In genomic region chr11:16738949-16739262, GRCh38 we compare ENCODE assay signal across 8 cellular contexts. TPM values are rescaled to one million over a fixed set of nuclear protein-coding genes. Genes with fewer than 3 reads are reported as not detected.
A peak's percentile ranks its signal among the peaks of the same experiment; 100 is the strongest.
DNase-seq lines count a peak whose midpoint lies in the region; ATAC-seq, FAIRE-seq and TF ChIP-seq lines count a peak whose summit lies in the region.

No MANE protein-coding gene starts in this region.

- H3K4me1 ChIP-seq in SJSA1 (replicated peaks) (peaks cover 12% of the 10 kb centered on the region), keratinocyte (ENCODE audit: control insufficient read depth, extremely low read depth, insufficient read depth, low read length) (peaks cover 10% of the 10 kb centered on the region), tibial artery (peaks cover 0 to 49% (median 34%) of the 10 kb centered on the region in 4 donors)

- no peak for FAIRE-seq in keratinocyte (lab: Jason Lieb, UNC)

- intact Hi-C loops in tibial artery (cut with DNase I; ENCODE audit: low total_unique reads): no loop called here

- H3K27me3 Mint-ChIP-seq in activated T-cell treated with anti-CD3 and anti-CD28 coated beads, Interleukin-2, amount 50 U/mL, for 4 hours (ENCODE audit: low read depth): no peaks in the 10 kb centered on the region
- no peaks in the 10 kb centered on the region for H3K27me3 Mint-ChIP-seq in activated CD4-positive, alpha-beta memory T cell treated with anti-CD3 and anti-CD28 coated beads, Interleukin-2, amount 10 ng/mL, durations not matched to agents 7 days and 5 days

- H3K36me3 ChIP-seq in SJSA1: peaks cover 45% of the 10 kb centered on the region
- peaks cover 2 to 3% of the 10 kb centered on the region in 2 experiments for H3K36me3 ChIP-seq in keratinocyte (ENCODE audit: control insufficient read depth in 2 of 2, extremely low read depth in 1 of 2, insufficient read depth in 2 of 2, low read length in 2 of 2)
- H3K36me3 ChIP-seq in tibial artery: peaks cover 0 to 10% (median 0%) of the 10 kb centered on the region in 3 donors

- H3K9me3 Mint-ChIP-seq in activated T-cell treated with anti-CD3 and anti-CD28 coated beads, Interleukin-2, amount 50 U/mL, for 4 hours: no peaks in the 10 kb centered on the region
- H3K9me3 Mint-ChIP-seq in activated CD4-positive, alpha-beta memory T cell treated with anti-CD3 and anti-CD28 coated beads, Interleukin-2, amount 10 ng/mL, durations not matched to agents 7 days and 5 days: no peaks in the 10 kb centered on the region

- no peaks in the 10 kb centered on the region for H3K9me1 ChIP-seq in keratinocyte (ENCODE audit: control insufficient read depth, extremely low read depth, insufficient read depth, low read length)

- H3K9ac ChIP-seq in keratinocyte (ENCODE audit: control insufficient read depth, extremely low read depth, insufficient read depth, low read length): peak overlapping the region; percentile 98

- CTCF ChIA-PET in activated CD4-positive, alpha-beta memory T cell treated with anti-CD3 and anti-CD28 coated beads, Interleukin-2, amount 10 ng/mL, durations not matched to agents 7 days and 5 days (lab: Charles Lee): interaction anchor here (1.3 kb wide), 1 partner anchor 125 kb away, joined by 5 read pairs; no protein-coding TSS in a partner anchor

- POLR2A ChIA-PET in activated CD4-positive, alpha-beta memory T cell treated with anti-CD3 and anti-CD28 coated beads, Interleukin-2, amount 10 ng/mL, durations not matched to agents 7 days and 5 days (lab: Charles Lee): interaction anchor here (1.1 to 3.3 kb wide), 5 partner anchors 13 to 491 kb away, joined by 3 to 56 read pairs (median 8); partner anchors contain the start of genes PIK3C2A and RPS13

- dilution Hi-C loops in keratinocyte (cut with MboI; ENCODE audit: extremely low pct_ligation_motif_present, low sequenced_read_pairs): no loop called here

- ATAC-seq in activated T-cell treated with anti-CD3 and anti-CD28 coated beads, Interleukin-2, amount 50 U/mL, for 4 hours: peak; percentile 10 to 18
- no peak for ATAC-seq in HG03439 (IDR thresholded peaks at IDR 0.05; ENCODE audit: unreplicated experiment)

- H3K27me3 ChIP-seq in SJSA1 (replicated peaks) (no peaks in the 10 kb centered on the region), keratinocyte (ENCODE audit: control insufficient read depth, extremely low read depth, insufficient read depth, low read length) (no peaks in the 10 kb centered on the region), tibial artery (no peaks in the 10 kb centered on the region)

- H3K9me3 ChIP-seq in SJSA1 (replicated peaks): no peaks in the 10 kb centered on the region
- H3K9me3 ChIP-seq in keratinocyte (ENCODE audit: control insufficient read depth, low read depth, low read length): no peaks in the 10 kb centered on the region
- H3K9me3 ChIP-seq in tibial artery: no peaks in the 10 kb centered on the region

- peaks cover 53% of the 10 kb centered on the region for H3K79me2 ChIP-seq in keratinocyte (ENCODE audit: control insufficient read depth, insufficient read depth, low read length)

- peaks cover 4% of the 10 kb centered on the region for H4K20me1 ChIP-seq in keratinocyte (ENCODE audit: control insufficient read depth, extremely low read depth, insufficient read depth, low read length)

- no peak overlapping the region for H3K27ac Mint-ChIP-seq in activated CD4-positive, alpha-beta memory T cell treated with anti-CD3 and anti-CD28 coated beads, Interleukin-2, amount 10 ng/mL, durations not matched to agents 7 days and 5 days

- no peak for TF ChIP-seq CTCF in keratinocyte (optimal IDR thresholded peaks at IDR 0.05 in 1 of 3, IDR thresholded peaks at IDR 0.05 in 1 of 3, conservative IDR thresholded peaks at IDR 0.05 in 1 of 3; ENCODE audit: extremely low read depth in 1 of 3, insufficient read depth in 2 of 3, low read length in 3 of 3)
- no peak for TF ChIP-seq CTCF in tibial artery (IDR thresholded peaks at IDR 0.05)

- H2AFZ ChIP-seq in keratinocyte (ENCODE audit: control insufficient read depth, low read length): peak overlapping the region; percentile 99

- H3K4me1 Mint-ChIP-seq in activated T-cell treated with anti-CD3 and anti-CD28 coated beads, Interleukin-2, amount 50 U/mL, for 4 hours (ENCODE audit: low read depth): peaks cover 28% of the 10 kb centered on the region
- peaks cover 19% of the 10 kb centered on the region for H3K4me1 Mint-ChIP-seq in activated CD4-positive, alpha-beta memory T cell treated with anti-CD3 and anti-CD28 coated beads, Interleukin-2, amount 10 ng/mL, durations not matched to agents 7 days and 5 days

- peak overlapping the region; percentile 97 for H3K4me2 ChIP-seq in keratinocyte (ENCODE audit: control insufficient read depth, extremely low read depth, insufficient read depth, low read depth, low read length)

- peaks cover 14% of the 10 kb centered on the region for H3K36me3 Mint-ChIP-seq in activated T-cell treated with anti-CD3 and anti-CD28 coated beads, Interleukin-2, amount 50 U/mL, for 4 hours (ENCODE audit: insufficient read depth)
- H3K36me3 Mint-ChIP-seq in activated CD4-positive, alpha-beta memory T cell treated with anti-CD3 and anti-CD28 coated beads, Interleukin-2, amount 10 ng/mL, durations not matched to agents 7 days and 5 days (ENCODE audit: low read depth): peaks cover 19% of the 10 kb centered on the region

- no peak overlapping the region for H3K4me3 Mint-ChIP-seq in activated T-cell treated with anti-CD3 and anti-CD28 coated beads, Interleukin-2, amount 50 U/mL, for 4 hours
- H3K4me3 Mint-ChIP-seq in activated CD4-positive, alpha-beta memory T cell treated with anti-CD3 and anti-CD28 coated beads, Interleukin-2, amount 10 ng/mL, durations not matched to agents 7 days and 5 days: no peak overlapping the region

- no peak for DNase-seq in activated T-cell treated with anti-CD3 and anti-CD28 coated beads, Interleukin-2, amount 50 U/mL, for 4 hours
- DNase-seq in activated T-cell treated with anti-CD3 and anti-CD28 coated beads, Interleukin-2, amount 50 U/mL, for 1 hour: no peak
- DNase-seq in SJSA1 (ENCODE audit: low read depth in 1 of 2, low spot score in 2 of 2) (no peak), keratinocyte (ENCODE audit: low read depth, low spot score) (no peak), tibial artery (no peak), medulla oblongata (ENCODE audit: extremely low spot score) (no peak)
- DNase-seq in activated CD4-positive, alpha-beta memory T cell treated with anti-CD3 and anti-CD28 coated beads, Interleukin-2, amount 10 ng/mL, durations not matched to agents 7 days and 5 days: no peak

- H3K27ac ChIP-seq in SJSA1 (peak overlapping the region; percentile 94), keratinocyte (ENCODE audit: control insufficient read depth, insufficient read depth, low read length) (peak overlapping the region; percentile 99), tibial artery (peak overlapping the region; percentile 94)

- H3K4me3 ChIP-seq in SJSA1 (peak overlapping the region; percentile 70), keratinocyte (ENCODE audit: control insufficient read depth in 2 of 3, extremely low read depth in 1 of 3, insufficient read depth in 2 of 3, low read depth in 1 of 3, low read length in 3 of 3) (peak overlapping the region; percentile 75 to 100 (median 93)), tibial artery (peak overlapping the region; percentile 63 to 65)

RNA-seq across cellular contexts. Expression of gene C11orf58, which starts 0.5 kb away (rescaled TPM):
- total RNA-seq in activated T-cell treated with anti-CD3 and anti-CD28 coated beads, Interleukin-2, amount 50 U/mL, for 4 hours: 100 to 1,000 TPM; 166 to 178 (median 173) TPM
- total RNA-seq in SJSA1 (2014; rRNA removed; shearing (Covaris generic)): 371 and 395 TPM in 2 replicates
- polyA plus RNA-seq in keratinocyte: 96.5 to 166 TPM (median 135 TPM) in 3 replicates
- 359 TPM for polyA plus RNA-seq in keratinocyte (2011; ENCODE audit: low read depth)
- polyA plus RNA-seq in keratinocyte (2011; cell fraction: cytosol; rRNA removed): 90.9 and 97.6 TPM in 2 replicates
- 52.0 and 112 TPM in 2 replicates for polyA plus RNA-seq in keratinocyte (2011; cell fraction: nucleus; rRNA removed)
- polyA plus RNA-seq in keratinocyte (2012; ENCODE audit: low replicate concordance): 170 and 188 TPM in 2 replicates
- polyA minus RNA-seq in keratinocyte: 16.6 to 60.4 TPM (median 29.0 TPM) in 3 replicates
- 123 TPM for polyA minus RNA-seq in keratinocyte (2011; cell fraction: cytosol; rRNA and poly(A)+ RNA removed)
- 22.5 and 39.7 TPM in 2 replicates for polyA minus RNA-seq in keratinocyte (2011; cell fraction: nucleus; rRNA and poly(A)+ RNA removed)
- total RNA-seq in activated CD4-positive, alpha-beta memory T cell treated with anti-CD3 and anti-CD28 coated beads, Interleukin-2, amount 10 ng/mL, durations not matched to agents 7 days and 5 days: 100 to 1,000 TPM; 113 to 124 TPM
